Comparison of ENCODE assay signal across 18 cellular contexts in the genomic region with DNA sequence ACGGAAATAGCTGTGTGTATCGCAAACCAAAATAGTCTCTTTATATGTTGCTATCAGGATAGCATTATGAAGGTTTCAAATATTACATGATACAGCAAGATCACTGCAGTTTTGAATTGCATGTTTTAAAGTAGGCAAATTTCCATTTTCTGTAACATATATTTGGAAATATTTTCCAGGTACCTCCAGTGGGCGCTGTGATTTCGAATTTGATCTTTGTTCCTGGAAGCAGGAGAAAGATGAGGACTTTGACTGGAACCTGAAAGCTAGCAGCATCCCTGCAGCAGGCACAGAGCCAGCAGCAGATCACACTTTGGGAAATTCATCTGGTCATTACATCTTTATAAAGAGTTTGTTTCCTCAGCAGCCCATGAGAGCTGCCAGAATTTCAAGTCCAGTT.
DNase-seq lines count a peak whose midpoint lies in the region; ATAC-seq, FAIRE-seq and TF ChIP-seq lines count a peak whose summit lies in the region.
"Had no signal": no experiment of that assay in that cellular context is flagged by ENCODE, and none has a peak within 500 bp of the region (broad histone marks: within the 10 kb centered on the region; RNA-seq: fewer than 3 reads in every experiment).

No MANE protein-coding gene starts in this region.

- peaks cover 3% of the 10 kb centered on the region for H3K27me3 Mint-ChIP-seq in GM23338 (ENCODE audit: insufficient read depth, low read depth, poor library complexity)
- H3K27me3 Mint-ChIP-seq: activated naive CD8-positive, alpha-beta T cell treated with anti-CD3 and anti-CD28 coated beads for 36 hours; stimulated activated naive B cell treated with anti-CD40 and anti-IgM and Interleukin-4, amounts not matched to agents 10 μg/mL and 1 μg/mL and 100 μg/mL, for 72 hours had no signal

- DNase-seq in A172 (ENCODE audit: low spot score) (peak; percentile 20), GM23338 (ENCODE audit: low spot score) (peak; percentile 65), amniotic epithelial cell (ENCODE audit: low read depth) (peak; percentile 4), keratinocyte (ENCODE audit: low read depth, low spot score) (no peak), upper lobe of left lung (no peak)
- DNase-seq: activated naive CD8-positive, alpha-beta T cell treated with anti-CD3 and anti-CD28 coated beads for 36 hours; cortex of kidney; foreskin melanocyte; GDM1; left ventricle myocardium inferior; NCI-H2227 treated with DMSO at 0.1 percent for 48 hours; pancreas; stimulated activated CD4-positive, alpha-beta T cell treated with anti-CD3 and anti-CD28 coated beads, Interleukin-2, amount 100 ng/mL, for 24 hours; stimulated activated naive B cell treated with anti-CD40 and anti-IgM and Interleukin-4, amounts not matched to agents 10 μg/mL and 1 μg/mL and 100 μg/mL, for 72 hours had no signal

- no peaks in the 10 kb centered on the region for H3K9me3 ChIP-seq in keratinocyte (ENCODE audit: control insufficient read depth, low read depth, low read length)
- no peaks in the 10 kb centered on the region for H3K9me3 ChIP-seq in upper lobe of left lung
- H3K9me3 ChIP-seq: BLaER1, left ventricle myocardium inferior, pancreas had no signal

- ATAC-seq in GM23338 (peak; percentile 37; the same call in 2 of the 3 replicates), HG02798 (IDR thresholded peaks at IDR 0.05; ENCODE audit: poor library complexity, unreplicated experiment) (no peak), GM18502 (IDR thresholded peaks at IDR 0.05; ENCODE audit: poor library complexity, unreplicated experiment) (no peak), HG03460 (IDR thresholded peaks at IDR 0.05; ENCODE audit: unreplicated experiment) (no peak), upper lobe of left lung (ENCODE audit: low FRiP score in 2 of 2) (no peak)
- ATAC-seq: pancreas; stimulated activated naive B cell treated with anti-CD40 and anti-IgM and Interleukin-4, amounts not matched to agents 10 μg/mL and 1 μg/mL and 100 μg/mL, for 72 hours had no signal

- TF ChIP-seq POLR2A in upper lobe of left lung (IDR thresholded peaks at IDR 0.05) = no peak

- H3K36me3 Mint-ChIP-seq in GM23338 (ENCODE audit: low read depth) = no peaks in the 10 kb centered on the region
- H3K36me3 Mint-ChIP-seq: activated naive CD8-positive, alpha-beta T cell treated with anti-CD3 and anti-CD28 coated beads for 36 hours; stimulated activated naive B cell treated with anti-CD40 and anti-IgM and Interleukin-4, amounts not matched to agents 10 μg/mL and 1 μg/mL and 100 μg/mL, for 72 hours had no signal

- no peaks in the 10 kb centered on the region for H3K36me3 ChIP-seq in GM23338 (ENCODE audit: insufficient read depth)
- H3K36me3 ChIP-seq in keratinocyte (ENCODE audit: control insufficient read depth in 2 of 2, extremely low read depth in 1 of 2, insufficient read depth in 2 of 2, low read length in 2 of 2) = no peaks in the 10 kb centered on the region
- no peaks in the 10 kb centered on the region for H3K36me3 ChIP-seq in upper lobe of left lung
- H3K36me3 ChIP-seq: BLaER1, left ventricle myocardium inferior, pancreas had no signal

- H3K4me1 Mint-ChIP-seq in GM23338 = no peaks in the 10 kb centered on the region
- H3K4me1 Mint-ChIP-seq: activated naive CD8-positive, alpha-beta T cell treated with anti-CD3 and anti-CD28 coated beads for 36 hours; stimulated activated naive B cell treated with anti-CD40 and anti-IgM and Interleukin-4, amounts not matched to agents 10 μg/mL and 1 μg/mL and 100 μg/mL, for 72 hours had no signal

- no peak for FAIRE-seq in keratinocyte (lab: Jason Lieb, UNC)
- FAIRE-seq: pancreas had no signal

- no peak for TF ChIP-seq EP300 in upper lobe of left lung (IDR thresholded peaks at IDR 0.05)

- H3K4me3 ChIP-seq in GM23338 (no peak overlapping the region), keratinocyte (ENCODE audit: control insufficient read depth in 2 of 3, extremely low read depth in 1 of 3, insufficient read depth in 2 of 3, low read depth in 1 of 3, low read length in 3 of 3) (no peak overlapping the region), upper lobe of left lung (no peak overlapping the region)
- H3K4me3 ChIP-seq: BLaER1, left ventricle myocardium inferior, pancreas had no signal

- no peaks in the 10 kb centered on the region for H3K9me1 ChIP-seq in keratinocyte (ENCODE audit: control insufficient read depth, extremely low read depth, insufficient read depth, low read length)

- H3K4me3 Mint-ChIP-seq in GM23338 = no peak overlapping the region
- H3K4me3 Mint-ChIP-seq: activated naive CD8-positive, alpha-beta T cell treated with anti-CD3 and anti-CD28 coated beads for 36 hours; stimulated activated naive B cell treated with anti-CD40 and anti-IgM and Interleukin-4, amounts not matched to agents 10 μg/mL and 1 μg/mL and 100 μg/mL, for 72 hours had no signal

- whole genome bisulfite sequencing in upper lobe of left lung, 2 donors = 49 to 54% methylated on average over 4 of the region's 4 CpGs

- peak overlapping the region; percentile 85 for H2AFZ ChIP-seq in GM23338
- no peak overlapping the region for H2AFZ ChIP-seq in keratinocyte (ENCODE audit: control insufficient read depth, low read length)

- H4K20me1 ChIP-seq in GM23338 (replicated peaks; ENCODE audit: insufficient read depth) (no peaks in the 10 kb centered on the region), keratinocyte (ENCODE audit: control insufficient read depth, extremely low read depth, insufficient read depth, low read length) (no peaks in the 10 kb centered on the region)
- H4K20me1 ChIP-seq: BLaER1 had no signal

- TF ChIP-seq CTCF in GM23338 (conservative IDR thresholded peaks at IDR 0.05; ENCODE audit: low read depth in 2 of 2) (peak; percentile 59 to 64), keratinocyte (optimal IDR thresholded peaks at IDR 0.05 in 1 of 3, IDR thresholded peaks at IDR 0.05 in 1 of 3, conservative IDR thresholded peaks at IDR 0.05 in 1 of 3; ENCODE audit: extremely low read depth in 1 of 3, insufficient read depth in 2 of 3, low read length in 3 of 3) (peak; percentile 14 to 42 (median 38)), upper lobe of left lung (IDR thresholded peaks at IDR 0.05) (no peak)

- no peak overlapping the region for H3K9ac ChIP-seq in keratinocyte (ENCODE audit: control insufficient read depth, extremely low read depth, insufficient read depth, low read length)
- H3K9ac ChIP-seq: BLaER1 had no signal

- H3K9me3 Mint-ChIP-seq in GM23338 = no peaks in the 10 kb centered on the region
- H3K9me3 Mint-ChIP-seq: activated naive CD8-positive, alpha-beta T cell treated with anti-CD3 and anti-CD28 coated beads for 36 hours; stimulated activated naive B cell treated with anti-CD40 and anti-IgM and Interleukin-4, amounts not matched to agents 10 μg/mL and 1 μg/mL and 100 μg/mL, for 72 hours had no signal

- H3K79me2 ChIP-seq in GM23338 (replicated peaks; ENCODE audit: insufficient read depth) (no peaks in the 10 kb centered on the region), keratinocyte (ENCODE audit: control insufficient read depth, insufficient read depth, low read length) (no peaks in the 10 kb centered on the region)

- H3K27ac Mint-ChIP-seq in GM23338 = no peak overlapping the region
- H3K27ac Mint-ChIP-seq: activated naive CD8-positive, alpha-beta T cell treated with anti-CD3 and anti-CD28 coated beads for 36 hours; stimulated activated naive B cell treated with anti-CD40 and anti-IgM and Interleukin-4, amounts not matched to agents 10 μg/mL and 1 μg/mL and 100 μg/mL, for 72 hours had no signal

- H3K27ac ChIP-seq in GM23338 (ENCODE audit: low read depth) = no peak overlapping the region
- H3K27ac ChIP-seq in keratinocyte (ENCODE audit: control insufficient read depth, insufficient read depth, low read length) = no peak overlapping the region
- no peak overlapping the region for H3K27ac ChIP-seq in upper lobe of left lung
- H3K27ac ChIP-seq: BLaER1, left ventricle myocardium inferior, pancreas had no signal

- H3K4me2 ChIP-seq in GM23338 = no peak overlapping the region
- H3K4me2 ChIP-seq in keratinocyte (ENCODE audit: control insufficient read depth, extremely low read depth, insufficient read depth, low read depth, low read length) = no peak overlapping the region
- H3K4me2 ChIP-seq: BLaER1 had no signal

- no peaks in the 10 kb centered on the region for H3K9me2 ChIP-seq in GM23338 (ENCODE audit: insufficient read depth)

- dilution Hi-C loops in keratinocyte (cut with MboI; ENCODE audit: extremely low pct_ligation_motif_present, low sequenced_read_pairs) = no loop called here

- no peaks in the 10 kb centered on the region for H3K4me1 ChIP-seq in GM23338 (ENCODE audit: insufficient read depth)
- H3K4me1 ChIP-seq in keratinocyte (ENCODE audit: control insufficient read depth, extremely low read depth, insufficient read depth, low read length) = no peaks in the 10 kb centered on the region
- no peaks in the 10 kb centered on the region for H3K4me1 ChIP-seq in upper lobe of left lung
- H3K4me1 ChIP-seq: BLaER1, left ventricle myocardium inferior, pancreas had no signal

- H3F3A ChIP-seq in GM23338 (replicated peaks; ENCODE audit: low read depth) = no peaks in the 10 kb centered on the region

- H3K27me3 ChIP-seq in GM23338 (ENCODE audit: insufficient read depth) = no peaks in the 10 kb centered on the region
- H3K27me3 ChIP-seq in keratinocyte (ENCODE audit: control insufficient read depth, extremely low read depth, insufficient read depth, low read length) = no peaks in the 10 kb centered on the region
- H3K27me3 ChIP-seq in upper lobe of left lung = no peaks in the 10 kb centered on the region
- H3K27me3 ChIP-seq: BLaER1, pancreas had no signal

TF ChIP-seq in GM23338, 12 proteins besides CTCF, POLR2A, EP300 and RAD21:
- TF ChIP-seq CREB1 (CRISPR knock-in tag; IDR thresholded peaks at IDR 0.05; ENCODE audit: low read depth) (no peak), JUNB (IDR thresholded peaks at IDR 0.05; ENCODE audit: unreplicated experiment) (no peak), STAT1 (IDR thresholded peaks at IDR 0.05; ENCODE audit: unreplicated experiment) (no peak)

Comparison
In these comparisons a context has a peak if more than half of its experiments do, and no peak if none do; other contexts are left out.
1. DNase-seq: peak in A172 (single experiment), GM23338 (single experiment) and amniotic epithelial cell (single experiment); none in keratinocyte (single experiment) and upper lobe of left lung (0 of 2).
2. CTCF ChIP-seq: peak in GM23338 (2 of 2) and keratinocyte (3 of 3); none in upper lobe of left lung (0 of 6).